ENCODE assay signal across 5 cellular contexts in genomic region chr2:191738003-191738402, GRCh38.
"Had no signal": no experiment of that assay in that cellular context is flagged by ENCODE, and none has a peak within 500 bp of the region (broad histone marks: within the 10 kb centered on the region; RNA-seq: fewer than 3 reads in every experiment).

No MANE protein-coding gene starts in this region.

- DNase-seq: H9, HCEC 1CT, KBM-7 had no signal

- ATAC-seq: GM23338, HepG2 had no signal
